Comparison of ENCODE assay signal across 8 cellular contexts in genomic region chr13:33433316-33433715, GRCh38.
"Had no signal": no experiment of that assay in that cellular context is flagged by ENCODE, and none has a peak within 500 bp of the region (broad histone marks: within the 10 kb centered on the region; RNA-seq: fewer than 3 reads in every experiment).

No MANE protein-coding gene starts in this region.

- H3K4me3 ChIP-seq: HAP-1 had no signal

- H3K36me3 ChIP-seq: HAP-1 had no signal

- FAIRE-seq: HepG2 had no signal

- H3K9me3 ChIP-seq: HAP-1 had no signal

- H3K27ac ChIP-seq: HL-60 had no signal

- H3K4me1 ChIP-seq: HAP-1 had no signal

- DNase-seq: GOT3, H7, HFFc6, KBM-7 had no signal

- ATAC-seq: HCT116, HepG2 had no signal
